ENCODE assay signal across 12 cellular contexts in genomic region chr4:26613242-26613641, GRCh38.
"Had no signal": no experiment of that assay in that cellular context is flagged by ENCODE, and none has a peak within 500 bp of the region (broad histone marks: within the 10 kb centered on the region; RNA-seq: fewer than 3 reads in every experiment).

No MANE protein-coding gene starts in this region.

- DNase-seq: activated CD4-positive, alpha-beta T cell treated with anti-CD3 and anti-CD28 coated beads, Interleukin-2, amount 10 ng/mL, durations not matched to agents 24 days and 14 days; activated naive CD4-positive, alpha-beta T cell treated with Interleukin-2 at 50 U/mL for 16 hours; activated naive CD8-positive, alpha-beta T cell treated with anti-CD3 and anti-CD28 coated beads, Interleukin-2, amount 50 U/mL, for 24 hours; heart right ventricle; ovary; stimulated activated CD4-positive, alpha-beta T cell treated with anti-CD3 and anti-CD28 coated beads, Interleukin-15, amount 100 ng/mL, for 24 hours; stimulated activated CD4-positive, alpha-beta T cell treated with anti-CD3 and anti-CD28 coated beads, Interleukin-4, amount 100 ng/mL, for 4 hours; T-helper 1 cell; tibial artery; WERI-Rb-1 had no signal

- H3K27ac ChIP-seq: heart right ventricle, tibial artery, WERI-Rb-1 had no signal

- H3K9me3 ChIP-seq: heart right ventricle, ovary, tibial artery had no signal

- H3K36me3 ChIP-seq: ovary, tibial artery, WERI-Rb-1 had no signal

- H3K4me3 Mint-ChIP-seq: activated CD4-positive, alpha-beta T cell treated with anti-CD3 and anti-CD28 coated beads, Interleukin-2, amount 10 ng/mL, durations not matched to agents 24 days and 14 days; activated naive CD8-positive, alpha-beta T cell treated with anti-CD3 and anti-CD28 coated beads, Interleukin-2, amount 50 U/mL, for 24 hours; neural crest cell had no signal

- H3K9me3 Mint-ChIP-seq: activated CD4-positive, alpha-beta T cell treated with anti-CD3 and anti-CD28 coated beads, Interleukin-2, amount 10 ng/mL, durations not matched to agents 24 days and 14 days; activated naive CD8-positive, alpha-beta T cell treated with anti-CD3 and anti-CD28 coated beads, Interleukin-2, amount 50 U/mL, for 24 hours; neural crest cell had no signal

- H3K27me3 Mint-ChIP-seq: activated CD4-positive, alpha-beta T cell treated with anti-CD3 and anti-CD28 coated beads, Interleukin-2, amount 10 ng/mL, durations not matched to agents 24 days and 14 days; activated naive CD8-positive, alpha-beta T cell treated with anti-CD3 and anti-CD28 coated beads, Interleukin-2, amount 50 U/mL, for 24 hours had no signal

- H3K4me1 Mint-ChIP-seq: neural crest cell had no signal

- H3K27ac Mint-ChIP-seq: activated CD4-positive, alpha-beta T cell treated with anti-CD3 and anti-CD28 coated beads, Interleukin-2, amount 10 ng/mL, durations not matched to agents 24 days and 14 days; activated naive CD8-positive, alpha-beta T cell treated with anti-CD3 and anti-CD28 coated beads, Interleukin-2, amount 50 U/mL, for 24 hours had no signal

- FAIRE-seq: frontal cortex had no signal

- H3K4me3 ChIP-seq: heart right ventricle, ovary, tibial artery had no signal

- H3K27me3 ChIP-seq: heart right ventricle, ovary, tibial artery had no signal

- ATAC-seq: activated naive CD8-positive, alpha-beta T cell treated with anti-CD3 and anti-CD28 coated beads, Interleukin-2, amount 50 U/mL, for 24 hours; heart right ventricle had no signal
